In genomic region chr19:51078104-51078503, GRCh38 we compare ENCODE assay signal across 2 cellular contexts.
TF ChIP-seq lines count a peak whose summit lies in the region.

No MANE protein-coding gene starts in this region.

TF ChIP-seq in A549, 52 proteins besides CTCF, POLR2A, EP300 and RAD21:
- TF ChIP-seq SMC3 (IDR thresholded peaks at IDR 0.05) (no peak), ZNF302 (CRISPR knock-in tag; IDR thresholded peaks at IDR 0.05) (no peak), RFX5 (IDR thresholded peaks at IDR 0.05) (no peak), KDM1A (IDR thresholded peaks at IDR 0.05; ENCODE audit: low read depth) (no peak), ZC3H11A (IDR thresholded peaks at IDR 0.05) (no peak), HOXB13 (CRISPR knock-in tag; IDR thresholded peaks at IDR 0.05; ENCODE audit: low read depth) (no peak), RNF2 (IDR thresholded peaks at IDR 0.05; ENCODE audit: borderline replicate concordance, low read depth) (no peak), ZSCAN20 (CRISPR knock-in tag; IDR thresholded peaks at IDR 0.05) (no peak)

TF ChIP-seq in HepG2, 621 proteins besides CTCF, POLR2A, EP300 and RAD21:
- TF ChIP-seq ZNF101 (CRISPR knock-in tag; IDR thresholded peaks at IDR 0.05; ENCODE audit: borderline replicate concordance, low read depth) (no peak), TFE3 (CRISPR knock-in tag; IDR thresholded peaks at IDR 0.05) (no peak), PAX8 (CRISPR knock-in tag; IDR thresholded peaks at IDR 0.05; ENCODE audit: borderline replicate concordance) (no peak), ZNF205 (CRISPR knock-in tag; IDR thresholded peaks at IDR 0.05) (no peak), ZNF20 (CRISPR knock-in tag; IDR thresholded peaks at IDR 0.05) (no peak), SIN3B (IDR thresholded peaks at IDR 0.05; ENCODE audit: low read length) (no peak), PLRG1 (conservative IDR thresholded peaks at IDR 0.05) (no peak), ZFP36 (IDR thresholded peaks at IDR 0.05; ENCODE audit: borderline replicate concordance, low read depth, low read length, partially characterized antibody) (no peak), EED (CRISPR knock-in tag; IDR thresholded peaks at IDR 0.05) (no peak), NR1H2 (CRISPR knock-in tag; IDR thresholded peaks at IDR 0.05; ENCODE audit: borderline replicate concordance, low read depth) (no peak), XRCC5 (optimal IDR thresholded peaks at IDR 0.05; ENCODE audit: low read length) (no peak), AGO2 (optimal IDR thresholded peaks at IDR 0.05; ENCODE audit: low read depth, low read length) (no peak)
- TF ChIP-seq, protein P1, sequence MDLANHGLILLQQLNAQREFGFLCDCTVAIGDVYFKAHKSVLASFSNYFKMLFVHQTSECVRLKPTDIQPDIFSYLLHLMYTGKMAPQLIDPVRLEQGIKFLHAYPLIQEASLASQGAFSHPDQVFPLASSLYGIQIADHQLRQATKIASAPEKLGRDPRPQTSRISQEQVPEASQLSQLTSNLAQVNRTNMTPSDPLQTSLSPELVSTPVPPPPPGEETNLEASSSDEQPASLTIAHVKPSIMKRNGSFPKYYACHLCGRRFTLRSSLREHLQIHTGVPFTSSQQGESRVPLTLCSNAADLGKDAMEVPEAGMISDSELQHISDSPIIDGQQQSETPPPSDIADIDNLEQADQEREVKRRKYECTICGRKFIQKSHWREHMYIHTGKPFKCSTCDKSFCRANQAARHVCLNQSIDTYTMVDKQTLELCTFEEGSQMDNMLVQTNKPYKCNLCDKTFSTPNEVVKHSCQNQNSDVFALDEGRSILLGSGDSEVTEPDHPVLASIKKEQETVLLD (CRISPR knock-in tag; IDR thresholded peaks at IDR 0.05; ENCODE audit: low read depth): no peak
- TF ChIP-seq, protein P2, sequence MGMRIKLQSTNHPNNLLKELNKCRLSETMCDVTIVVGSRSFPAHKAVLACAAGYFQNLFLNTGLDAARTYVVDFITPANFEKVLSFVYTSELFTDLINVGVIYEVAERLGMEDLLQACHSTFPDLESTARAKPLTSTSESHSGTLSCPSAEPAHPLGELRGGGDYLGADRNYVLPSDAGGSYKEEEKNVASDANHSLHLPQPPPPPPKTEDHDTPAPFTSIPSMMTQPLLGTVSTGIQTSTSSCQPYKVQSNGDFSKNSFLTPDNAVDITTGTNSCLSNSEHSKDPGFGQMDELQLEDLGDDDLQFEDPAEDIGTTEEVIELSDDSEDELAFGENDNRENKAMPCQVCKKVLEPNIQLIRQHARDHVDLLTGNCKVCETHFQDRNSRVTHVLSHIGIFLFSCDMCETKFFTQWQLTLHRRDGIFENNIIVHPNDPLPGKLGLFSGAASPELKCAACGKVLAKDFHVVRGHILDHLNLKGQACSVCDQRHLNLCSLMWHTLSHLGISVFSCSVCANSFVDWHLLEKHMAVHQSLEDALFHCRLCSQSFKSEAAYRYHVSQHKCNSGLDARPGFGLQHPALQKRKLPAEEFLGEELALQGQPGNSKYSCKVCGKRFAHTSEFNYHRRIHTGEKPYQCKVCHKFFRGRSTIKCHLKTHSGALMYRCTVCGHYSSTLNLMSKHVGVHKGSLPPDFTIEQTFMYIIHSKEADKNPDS (CRISPR knock-in tag; IDR thresholded peaks at IDR 0.05): no peak
